ENCODE assay signal across 7 cellular contexts in the genomic region with DNA sequence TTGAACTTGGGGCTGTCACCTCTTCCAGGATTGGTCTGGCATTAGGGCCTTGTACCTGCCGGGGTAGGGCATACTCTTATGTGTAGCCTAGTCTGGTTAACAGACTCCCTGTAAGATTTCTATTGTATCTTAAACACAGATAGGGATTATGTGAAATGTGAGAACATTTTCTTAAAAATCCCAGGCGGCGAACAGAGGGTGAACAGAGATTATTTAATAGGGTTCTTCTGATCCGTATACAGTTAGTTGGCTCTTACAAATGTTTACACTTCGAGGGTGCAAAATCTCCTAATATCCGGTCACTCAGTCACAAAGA. TPM values are rescaled to one million over a fixed set of nuclear protein-coding genes. Genes with fewer than 3 reads are reported as not detected.
A peak's percentile ranks its signal among the peaks of the same experiment; 100 is the strongest.
DNase-seq lines count a peak whose midpoint lies in the region; ATAC-seq and TF ChIP-seq lines count a peak whose summit lies in the region.

No MANE protein-coding gene starts in this region.

- H3K36me3 Mint-ChIP-seq in T-helper 2 cell treated with Interferon-gamma antibody and Interleukin-4, amounts not matched to agents 5 μg/mL and 100 μg/mL, for 36 hours (ENCODE audit: low read depth): peaks cover 15% of the 10 kb centered on the region
- H3K36me3 Mint-ChIP-seq in stimulated activated effector memory CD8-positive, alpha-beta T cell treated with anti-CD3 and anti-CD28 coated beads, Interleukin-12 subunit alpha, Interleukin-12 subunit beta, amount 100 ng/mL, for 72 hours: peaks cover 6% of the 10 kb centered on the region

- H3K4me3 Mint-ChIP-seq in T-helper 2 cell treated with Interferon-gamma antibody and Interleukin-4, amounts not matched to agents 5 μg/mL and 100 μg/mL, for 36 hours: peak overlapping the region; percentile 97
- H3K4me3 Mint-ChIP-seq in stimulated activated effector memory CD8-positive, alpha-beta T cell treated with anti-CD3 and anti-CD28 coated beads, Interleukin-12 subunit alpha, Interleukin-12 subunit beta, amount 100 ng/mL, for 72 hours: peak overlapping the region; percentile 88

- H3K4me1 ChIP-seq in right atrium auricular region: peaks cover 0 to 53% of the 10 kb centered on the region in 2 donors

- H3K27ac Mint-ChIP-seq in T-helper 2 cell treated with Interferon-gamma antibody and Interleukin-4, amounts not matched to agents 5 μg/mL and 100 μg/mL, for 36 hours: peak overlapping the region; percentile 88
- H3K27ac Mint-ChIP-seq in stimulated activated effector memory CD8-positive, alpha-beta T cell treated with anti-CD3 and anti-CD28 coated beads, Interleukin-12 subunit alpha, Interleukin-12 subunit beta, amount 100 ng/mL, for 72 hours: peak overlapping the region; percentile 87

- no peak for DNase-seq in T-helper 2 cell treated with Interferon-gamma antibody and Interleukin-4, amounts not matched to agents 5 μg/mL and 100 μg/mL, for 36 hours (ENCODE audit: low spot score)
- DNase-seq in right atrium auricular region (ENCODE audit: low spot score): no peak
- no peak for DNase-seq in stimulated activated effector memory CD8-positive, alpha-beta T cell treated with anti-CD3 and anti-CD28 coated beads, Interleukin-12 subunit alpha, Interleukin-12 subunit beta, amount 100 ng/mL, for 72 hours (ENCODE audit: low spot score in 2 of 2)
- no peak for DNase-seq in activated CD8-positive, alpha-beta memory T cell treated with anti-CD3 and anti-CD28 coated beads, Interleukin-2, amount 50 U/mL, for 48 hours

- peak overlapping the region; percentile 96 to 97 for H3K27ac ChIP-seq in right atrium auricular region

- H3K27me3 Mint-ChIP-seq in T-helper 2 cell treated with Interferon-gamma antibody and Interleukin-4, amounts not matched to agents 5 μg/mL and 100 μg/mL, for 36 hours (ENCODE audit: low read depth): peaks cover 7% of the 10 kb centered on the region

- ATAC-seq in GM19023 (IDR thresholded peaks at IDR 0.05; ENCODE audit: unreplicated experiment): peak; percentile 27
- peak; percentile 20 for ATAC-seq in HG02840 (IDR thresholded peaks at IDR 0.05; ENCODE audit: low FRiP score, unreplicated experiment)
- ATAC-seq in stimulated activated effector memory CD8-positive, alpha-beta T cell treated with anti-CD3 and anti-CD28 coated beads, Interleukin-12 subunit alpha, Interleukin-12 subunit beta, amount 100 ng/mL, for 72 hours: peak; percentile 52
- no peak for ATAC-seq in GM18873 (IDR thresholded peaks at IDR 0.05; ENCODE audit: low FRiP score, unreplicated experiment)

- no peaks in the 10 kb centered on the region for H3K9me3 ChIP-seq in right atrium auricular region

- TF ChIP-seq CTCF in right atrium auricular region (IDR thresholded peaks at IDR 0.05): no peak

- peak overlapping the region; percentile 91 to 92 for H3K4me3 ChIP-seq in right atrium auricular region

- H3K36me3 ChIP-seq in right atrium auricular region: no peaks in the 10 kb centered on the region

- peaks cover 46% of the 10 kb centered on the region for H3K4me1 Mint-ChIP-seq in T-helper 2 cell treated with Interferon-gamma antibody and Interleukin-4, amounts not matched to agents 5 μg/mL and 100 μg/mL, for 36 hours (ENCODE audit: low read depth)
- H3K4me1 Mint-ChIP-seq in stimulated activated effector memory CD8-positive, alpha-beta T cell treated with anti-CD3 and anti-CD28 coated beads, Interleukin-12 subunit alpha, Interleukin-12 subunit beta, amount 100 ng/mL, for 72 hours: peaks cover 48% of the 10 kb centered on the region

- no peaks in the 10 kb centered on the region for H3K9me3 Mint-ChIP-seq in T-helper 2 cell treated with Interferon-gamma antibody and Interleukin-4, amounts not matched to agents 5 μg/mL and 100 μg/mL, for 36 hours
- no peaks in the 10 kb centered on the region for H3K9me3 Mint-ChIP-seq in stimulated activated effector memory CD8-positive, alpha-beta T cell treated with anti-CD3 and anti-CD28 coated beads, Interleukin-12 subunit alpha, Interleukin-12 subunit beta, amount 100 ng/mL, for 72 hours

- H3K27me3 ChIP-seq in right atrium auricular region: no peaks in the 10 kb centered on the region

RNA-seq across cellular contexts. Expression of a gene that starts 0.8 kb away (rescaled TPM):
- total RNA-seq in right atrium auricular region: 10 to 100 TPM; 32.4 to 35.2 TPM
